9 cellular contexts compared by ENCODE assay signal in genomic region chr7:1196421-1196820, GRCh38. TPM values are rescaled to one million over a fixed set of nuclear protein-coding genes. Genes with fewer than 3 reads are reported as not detected.
DNase-seq lines count a peak whose midpoint lies in the region; FAIRE-seq and TF ChIP-seq lines count a peak whose summit lies in the region.
"Not testable (repeated sequence)": the region's sequence is repeated elsewhere in the genome, so short reads cannot be mapped to it uniquely, and the experiment has no call there.
"Had no signal": no experiment of that assay in that cellular context is flagged by ENCODE, and none has a peak within 500 bp of the region (broad histone marks: within the 10 kb centered on the region; RNA-seq: fewer than 3 reads in every experiment).

No MANE protein-coding gene starts in this region.

- H3K4me3 ChIP-seq in GM12865 (ENCODE audit: low read depth, low read length); NB4 (ENCODE audit: low read depth, low read length): not testable (repeated sequence)

- TF ChIP-seq POLR2A in NB4 (IDR thresholded peaks at IDR 0.05; ENCODE audit: extremely low read depth, insufficient read length): not testable (repeated sequence)

- peak; percentile 51 for DNase-seq in GM12865 (ENCODE audit: low read depth)
- DNase-seq in H4 (ENCODE audit: low spot score): peak; percentile 80
- DNase-seq in NB4 (ENCODE audit: low read depth): peak; percentile 45
- DNase-seq in NCI-H69 (lab: John Stamatoyannopoulos, UW): peak; percentile 11
- DNase-seq in urothelium cell line (ENCODE audit: low spot score): not testable (repeated sequence)

- TF ChIP-seq CTCF in GM12865 (IDR thresholded peaks at IDR 0.05; ENCODE audit: insufficient read depth, low read depth, low read length, missing control alignments); NB4 (IDR thresholded peaks at IDR 0.05; ENCODE audit: low read depth, low read length): not testable (repeated sequence)

- peak; percentile 98 for FAIRE-seq in urothelium cell line (lab: Jason Lieb, UNC)

RNA-seq across cellular contexts. Expression of gene UNCX, which starts 36.3 kb away (rescaled TPM):
- total RNA-seq in H4 (2014; rRNA removed; shearing (Covaris generic)): not detected in 2 replicates
- total RNA-seq: CD4-positive, alpha-beta memory T cell; CD4-positive, CD25-positive, alpha-beta regulatory T cell; CD8-positive, alpha-beta memory T cell; GM12878 had no signal

RNA-seq across cellular contexts. Expression of gene ZFAND2A, which starts 36.4 kb away (rescaled TPM):
- total RNA-seq in H4 (2014; rRNA removed; shearing (Covaris generic)): 41.1 and 52.5 TPM in 2 replicates
